28 cellular contexts compared by ENCODE assay signal in the genomic region with DNA sequence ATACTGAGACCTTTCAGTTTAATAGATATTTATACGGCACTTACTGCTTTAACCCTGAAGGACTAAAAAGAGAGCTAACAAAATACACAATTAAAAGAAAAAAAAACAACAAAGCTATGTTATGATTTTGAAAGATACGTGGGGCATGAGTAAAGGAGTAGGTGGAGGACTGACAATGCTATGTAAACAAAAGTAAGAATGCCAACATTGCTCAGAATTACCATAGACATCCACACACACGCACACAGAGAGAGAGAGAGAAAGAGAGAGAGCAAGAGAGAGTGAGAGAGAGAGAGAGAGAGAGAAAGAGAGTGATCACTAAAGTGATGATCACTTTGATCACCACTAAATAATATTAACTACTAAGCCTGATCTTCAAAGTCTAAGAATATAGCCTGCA.
"Had no signal": no experiment of that assay in that cellular context is flagged by ENCODE, and none has a peak within 500 bp of the region (broad histone marks: within the 10 kb centered on the region; RNA-seq: fewer than 3 reads in every experiment).

No MANE protein-coding gene starts in this region.

- H3K27ac ChIP-seq: colonic mucosa, epithelial cell of prostate, esophagus squamous epithelium, gastrocnemius medialis, heart right ventricle, left lung, lower lobe of right lung had no signal

- H3K4me1 ChIP-seq: colonic mucosa, esophagus squamous epithelium, gastrocnemius medialis, heart right ventricle, left lung, lower lobe of right lung had no signal

- ATAC-seq: effector memory CD8-positive, alpha-beta T cell; esophagus mucosa; gastrocnemius medialis; heart right ventricle; left cardiac atrium; left lung; left ventricle myocardium superior; lower lobe of right lung; naive thymus-derived CD4-positive, alpha-beta T cell had no signal

- H3K27ac Mint-ChIP-seq: dendritic cell treated with granulocyte-macrophage colony-stimulating factor and Interleukin-4, amounts not matched to agents 40 ng/mL and 50 ng/mL, for 4 days; effector memory CD8-positive, alpha-beta T cell; endodermal cell; memory B cell; naive thymus-derived CD4-positive, alpha-beta T cell had no signal

- H3K4me3 Mint-ChIP-seq: dendritic cell treated with granulocyte-macrophage colony-stimulating factor and Interleukin-4, amounts not matched to agents 40 ng/mL and 50 ng/mL, for 4 days; effector memory CD8-positive, alpha-beta T cell; endodermal cell; memory B cell; naive thymus-derived CD4-positive, alpha-beta T cell had no signal

- H3K27me3 ChIP-seq: colonic mucosa, esophagus squamous epithelium, gastrocnemius medialis, heart right ventricle, left lung had no signal

- H3K27me3 Mint-ChIP-seq: dendritic cell treated with granulocyte-macrophage colony-stimulating factor and Interleukin-4, amounts not matched to agents 40 ng/mL and 50 ng/mL, for 4 days; effector memory CD8-positive, alpha-beta T cell; memory B cell; naive thymus-derived CD4-positive, alpha-beta T cell had no signal

- DNase-seq: colonic mucosa; cortex of kidney; effector CD8-positive, alpha-beta T cell; effector memory CD8-positive, alpha-beta T cell; endodermal cell; erythroblast; esophagus squamous epithelium; foreskin fibroblast; foreskin melanocyte; gastrocnemius medialis; glutamatergic neuron; head of caudate nucleus; heart right ventricle; hippocampal formation; left cardiac atrium; left lung; left ventricle myocardium superior; lower lobe of right lung; mesendoderm; midbrain; naive thymus-derived CD4-positive, alpha-beta T cell had no signal

- H3K9me3 ChIP-seq: colonic mucosa, esophagus squamous epithelium, gastrocnemius medialis, heart right ventricle, left lung, lower lobe of right lung had no signal

- FAIRE-seq: endometrium, islet of Langerhans, keratinocyte had no signal

- H3K36me3 Mint-ChIP-seq: memory B cell; naive thymus-derived CD4-positive, alpha-beta T cell had no signal

- H3K4me3 ChIP-seq: colonic mucosa, esophagus squamous epithelium, gastrocnemius medialis, heart right ventricle, left lung, lower lobe of right lung had no signal

- H3K9me3 Mint-ChIP-seq: dendritic cell treated with granulocyte-macrophage colony-stimulating factor and Interleukin-4, amounts not matched to agents 40 ng/mL and 50 ng/mL, for 4 days had no signal

- H3K4me1 Mint-ChIP-seq: endodermal cell; memory B cell; naive thymus-derived CD4-positive, alpha-beta T cell had no signal

- H3K36me3 ChIP-seq: colonic mucosa, esophagus squamous epithelium, gastrocnemius medialis, heart right ventricle, left lung, lower lobe of right lung had no signal
